Comparison of ENCODE assay signal across 18 cellular contexts in genomic region chr11:68996376-68997123, GRCh38. TPM values are rescaled to one million over a fixed set of nuclear protein-coding genes. Genes with fewer than 3 reads are reported as not detected.
A peak's percentile ranks its signal among the peaks of the same experiment; 100 is the strongest.
DNase-seq lines count a peak whose midpoint lies in the region; TF ChIP-seq lines count a peak whose summit lies in the region.
"Had no signal": no experiment of that assay in that cellular context is flagged by ENCODE, and none has a peak within 500 bp of the region (broad histone marks: within the 10 kb centered on the region; RNA-seq: fewer than 3 reads in every experiment).

No MANE protein-coding gene starts in this region.

- H3K27me3 Mint-ChIP-seq in type B pancreatic cell, result peaks cover 16% of the 10 kb centered on the region
- H3K27me3 Mint-ChIP-seq in activated CD4-positive, alpha-beta T cell treated with anti-CD3 and anti-CD28 coated beads, Interleukin-2, amount 10 ng/mL, durations not matched to agents 24 days and 14 days, result no peaks in the 10 kb centered on the region

- no peaks in the 10 kb centered on the region for H3K9me3 Mint-ChIP-seq in type B pancreatic cell
- H3K9me3 Mint-ChIP-seq in activated CD4-positive, alpha-beta T cell treated with anti-CD3 and anti-CD28 coated beads, Interleukin-2, amount 10 ng/mL, durations not matched to agents 24 days and 14 days, result no peaks in the 10 kb centered on the region

- intact Hi-C loops in colonic mucosa (cut with DNase I), result no loop called here
- intact Hi-C loops in activated CD4-positive, alpha-beta T cell treated with anti-CD3 and anti-CD28 coated beads, Interleukin-2, amount 10 ng/mL, durations not matched to agents 24 days and 14 days (cut with micrococcal nuclease), result no loop called here

- H3K27me3 ChIP-seq in colonic mucosa, result no peaks in the 10 kb centered on the region

- DNase-seq in ELF-1 (ENCODE audit: low read depth, low spot score) (peak; percentile 0), colonic mucosa (peak; percentile 7), mesenteric fat pad (ENCODE audit: low spot score) (peak; percentile 77), type B pancreatic cell (ENCODE audit: extremely low spot score, unreplicated experiment) (peak; percentile 51), GDM1 (lab: John Stamatoyannopoulos, UW) (no peak)
- DNase-seq in activated CD4-positive, alpha-beta T cell treated with anti-CD3 and anti-CD28 coated beads, Interleukin-2, amount 10 ng/mL, durations not matched to agents 24 days and 14 days, result no peak
- DNase-seq in activated CD4-positive, alpha-beta T cell treated with anti-CD3 and anti-CD28 coated beads for 4 hours, result no peak
- DNase-seq: DMS153, EL, H7, Karpas-422, MM.1S, NCI-H1105 treated with DMSO at 0.1 percent for 48 hours, NCI-H187, NCI-H446, NCI-H748 treated with DMSO at 0.1 percent for 48 hours had no signal

- no peak overlapping the region for H3K27ac Mint-ChIP-seq in type B pancreatic cell
- H3K27ac Mint-ChIP-seq in activated CD4-positive, alpha-beta T cell treated with anti-CD3 and anti-CD28 coated beads, Interleukin-2, amount 10 ng/mL, durations not matched to agents 24 days and 14 days, result no peak overlapping the region

- no peaks in the 10 kb centered on the region for H3K36me3 Mint-ChIP-seq in type B pancreatic cell
- H3K36me3 Mint-ChIP-seq in activated CD4-positive, alpha-beta T cell treated with anti-CD3 and anti-CD28 coated beads, Interleukin-2, amount 10 ng/mL, durations not matched to agents 24 days and 14 days (ENCODE audit: low read depth), result no peaks in the 10 kb centered on the region

- H3K9ac ChIP-seq in colonic mucosa (ENCODE audit: low read depth in 2 of 2, low read length in 2 of 2), result no peak overlapping the region

- H3K4me3 Mint-ChIP-seq in type B pancreatic cell, result no peak overlapping the region
- H3K4me3 Mint-ChIP-seq in activated CD4-positive, alpha-beta T cell treated with anti-CD3 and anti-CD28 coated beads, Interleukin-2, amount 10 ng/mL, durations not matched to agents 24 days and 14 days, result no peak overlapping the region

- H3K27ac ChIP-seq in colonic mucosa, result no peak overlapping the region
- H3K27ac ChIP-seq: A549, C4-2B had no signal

- H3K9me3 ChIP-seq in colonic mucosa, result no peaks in the 10 kb centered on the region
- H3K9me3 ChIP-seq: A549 had no signal

- peaks cover 20% of the 10 kb centered on the region for H3K4me1 Mint-ChIP-seq in type B pancreatic cell (ENCODE audit: unreplicated experiment)
- H3K4me1 Mint-ChIP-seq in activated CD4-positive, alpha-beta T cell treated with anti-CD3 and anti-CD28 coated beads, Interleukin-2, amount 10 ng/mL, durations not matched to agents 24 days and 14 days, result no peaks in the 10 kb centered on the region

- H3K4me3 ChIP-seq in colonic mucosa, result no peak overlapping the region
- H3K4me3 ChIP-seq: A549 had no signal

- H3K4me1 ChIP-seq in colonic mucosa, result no peaks in the 10 kb centered on the region

- H3K36me3 ChIP-seq in colonic mucosa, result no peaks in the 10 kb centered on the region

- TF ChIP-seq CTCF in colonic mucosa (IDR thresholded peaks at IDR 0.05), result no peak
- no peak for TF ChIP-seq CTCF in type B pancreatic cell (conservative IDR thresholded peaks at IDR 0.05)

RNA-seq across cellular contexts. Expression of gene MRGPRD, which starts 15.8 kb away (rescaled TPM):
- total RNA-seq in colonic mucosa, result not detected
- total RNA-seq in mesenteric fat pad, result not detected
- total RNA-seq in type B pancreatic cell (ENCODE audit: low replicate concordance), result not detected in 2 replicates
- not detected in 2 replicates for total RNA-seq in activated CD4-positive, alpha-beta T cell treated with anti-CD3 and anti-CD28 coated beads, Interleukin-2, amount 10 ng/mL, durations not matched to agents 24 days and 14 days
- total RNA-seq: H7 had no signal

RNA-seq across cellular contexts. Expression of gene MRGPRF, which starts 16.5 kb away (rescaled TPM):
- 10 to 100 TPM in 1 of 2 donors, 1 to 10 TPM in 1; 3.0 to 17.9 TPM for total RNA-seq in colonic mucosa
- total RNA-seq in mesenteric fat pad, result 29.8 TPM
- total RNA-seq in type B pancreatic cell (ENCODE audit: low replicate concordance), result 0.43 and 1.4 TPM in 2 replicates
- total RNA-seq in activated CD4-positive, alpha-beta T cell treated with anti-CD3 and anti-CD28 coated beads, Interleukin-2, amount 10 ng/mL, durations not matched to agents 24 days and 14 days, result not detected in 2 replicates

RNA-seq across cellular contexts. Expression of gene TPCN2, which starts 52.2 kb away (rescaled TPM):
- 10 to 100 TPM; 14.5 to 21.1 TPM for total RNA-seq in colonic mucosa
- 17.1 TPM for total RNA-seq in mesenteric fat pad
- total RNA-seq in type B pancreatic cell (ENCODE audit: low replicate concordance), result 19.5 and 20.7 TPM in 2 replicates
- 15.7 and 16.8 TPM in 2 replicates for total RNA-seq in activated CD4-positive, alpha-beta T cell treated with anti-CD3 and anti-CD28 coated beads, Interleukin-2, amount 10 ng/mL, durations not matched to agents 24 days and 14 days

Comparison
In these comparisons a context has a peak if more than half of its experiments do, and no peak if none do; other contexts are left out.
1. DNase-seq: peak in ELF-1 (single experiment), colonic mucosa (single experiment), mesenteric fat pad (single experiment) and type B pancreatic cell (single experiment); none in activated CD4-positive, alpha-beta T cell treated with anti-CD3 and anti-CD28 coated beads, Interleukin-2, amount 10 ng/mL, durations not matched to agents 24 days and 14 days (single experiment), activated CD4-positive, alpha-beta T cell treated with anti-CD3 and anti-CD28 coated beads for 4 hours (0 of 2) and GDM1 (single experiment).